8 cellular contexts compared by ENCODE assay signal in the genomic region with DNA sequence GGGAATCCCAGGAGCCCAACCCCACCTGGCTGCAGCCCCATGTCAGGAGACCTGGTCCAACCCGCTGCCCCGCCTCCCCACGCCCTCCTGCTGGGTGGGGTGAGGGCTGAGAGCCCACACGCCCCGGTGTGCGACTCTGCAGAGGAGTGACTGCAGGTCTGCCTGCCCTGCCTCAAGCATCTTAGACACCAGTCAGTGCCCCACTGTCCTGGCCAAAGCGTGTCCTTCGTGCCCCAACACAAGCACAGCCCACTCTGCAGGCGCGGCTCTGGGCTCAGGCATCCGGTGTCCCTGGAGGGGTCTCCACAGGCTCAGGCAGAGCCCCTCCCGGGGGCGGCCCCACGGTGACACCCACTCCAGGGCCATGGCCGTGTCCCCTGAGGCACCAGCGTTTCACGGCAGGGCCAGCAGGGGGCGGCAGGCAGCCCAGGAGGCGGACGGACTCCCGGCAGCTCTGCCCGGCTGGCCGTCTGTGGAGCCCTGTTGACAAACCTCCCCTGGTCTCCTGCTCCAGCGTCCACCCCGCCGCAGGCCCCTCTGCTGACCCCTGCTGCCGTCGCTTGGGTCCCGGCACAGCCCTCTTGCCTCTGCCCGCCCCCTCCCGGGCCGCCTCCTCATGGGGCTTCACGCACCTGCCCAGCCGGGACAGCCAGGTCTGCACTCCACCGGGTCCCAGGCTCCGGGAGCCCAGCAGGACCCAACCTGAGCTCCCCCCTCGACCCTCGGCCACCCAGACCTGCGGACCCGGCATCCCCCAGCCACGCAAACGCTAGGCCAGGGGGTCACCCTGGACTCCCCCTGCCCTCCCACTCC. TPM values are rescaled to one million over a fixed set of nuclear protein-coding genes. Genes with fewer than 3 reads are reported as not detected.
DNase-seq lines count a peak whose midpoint lies in the region; ATAC-seq, FAIRE-seq and TF ChIP-seq lines count a peak whose summit lies in the region.

No MANE protein-coding gene starts in this region.

- no peak overlapping the region for H3K4me3 ChIP-seq in ovary
- H3K4me3 ChIP-seq in transverse colon = peak overlapping the region in 2 of 4 donors; percentile 16 to 23

- H3K27me3 ChIP-seq in foreskin keratinocyte (peaks cover 22% of the 10 kb centered on the region), ovary (peaks cover 8% of the 10 kb centered on the region), transverse colon (peaks cover 32% of the 10 kb centered on the region)

- intact Hi-C loops in ovary (cut with DNase I) (no loop called here), transverse colon (cut with DNase I; ENCODE audit: low total_unique reads) (no loop called here)

- H3K4me1 ChIP-seq in foreskin keratinocyte (peaks cover 13% of the 10 kb centered on the region), ovary (ENCODE audit: insufficient read depth) (peaks cover 1% of the 10 kb centered on the region), transverse colon (peaks cover 7 to 29% (median 24%) of the 10 kb centered on the region in 4 donors)

- no peaks in the 10 kb centered on the region for H3K9me3 ChIP-seq in ovary
- H3K9me3 ChIP-seq in transverse colon = no peaks in the 10 kb centered on the region

- in situ Hi-C loops in ACHN (cut with HindIII; ENCODE audit: low pct_ligation_motif_present, low pct_unique_long_range_greater_than_20kb, low sequenced_read_pairs) (no loop called here), transverse colon (cut with MboI; ENCODE audit: low pct_ligation_motif_present in 1 of 4, low pct_unique_long_range_greater_than_20kb in 1 of 4, low sequenced_read_pairs in 3 of 4) (no loop called here)

- peak; percentile 39 for ATAC-seq in GM21723 (IDR thresholded peaks at IDR 0.05; ENCODE audit: unreplicated experiment)
- ATAC-seq in foreskin keratinocyte = peak; percentile 42
- ATAC-seq in GM19395 (IDR thresholded peaks at IDR 0.05; ENCODE audit: unreplicated experiment) = no peak

- 4 to 7% (median 4%) methylated on average over 19 to 42 of the region's 42 CpGs for WGBS in ovary, 3 donors
- 14% methylated on average over 23 of the region's 42 CpGs; no CpG with 5 or more reads in 1 of the 2 donors for WGBS in transverse colon (ENCODE audit: low coverage in 1 of 2), 2 donors

- no peak for TF ChIP-seq EP300 in ovary (IDR thresholded peaks at IDR 0.05)
- no peak for TF ChIP-seq EP300 in transverse colon (IDR thresholded peaks at IDR 0.05; ENCODE audit: low read depth)

- no peak overlapping the region for H3K27ac ChIP-seq in foreskin keratinocyte
- no peak overlapping the region for H3K27ac ChIP-seq in ovary
- H3K27ac ChIP-seq in transverse colon = no peak overlapping the region

- DNase-seq in ACHN = peak; percentile 71
- DNase-seq in RCC 7860 (ENCODE audit: low spot score) = peak; percentile 13
- DNase-seq in activated T-helper 9 cell treated with anti-CD3 and anti-CD28 coated beads, Interleukin-2, amount 50 U/mL, for 16 hours (ENCODE audit: low read depth) = peak; percentile 56
- no peak for DNase-seq in foreskin keratinocyte
- DNase-seq in ovary = peak in 4 of 5 donors; percentile 29 to 68 (median 50)
- DNase-seq in transverse colon = peak; percentile 84

- FAIRE-seq in RCC 7860 (lab: Jason Lieb, UNC) = no peak

- H3K36me3 ChIP-seq in ovary (no peaks in the 10 kb centered on the region), transverse colon (no peaks in the 10 kb centered on the region)

- TF ChIP-seq CTCF in foreskin keratinocyte (conservative IDR thresholded peaks at IDR 0.05) (peak; percentile 84), ovary (IDR thresholded peaks at IDR 0.05) (peak in 2 of 3 donors; percentile 39 to 50), transverse colon (IDR thresholded peaks at IDR 0.05) (peak; percentile 78 to 91 (median 86))

- TF ChIP-seq POLR2A in ovary (IDR thresholded peaks at IDR 0.05) (no peak), transverse colon (IDR thresholded peaks at IDR 0.05) (no peak)

RNA-seq across cellular contexts. Expression of a gene that starts 8.6 kb away (rescaled TPM):
- total RNA-seq in foreskin keratinocyte (76.7 and 101 TPM in 2 replicates), ovary (100 to 1,000 TPM in 5 of 7 donors, 10 to 100 TPM in 2; 63.9 to 180 (median 145) TPM), transverse colon (100 to 1,000 TPM in 1 of 4 donors, 10 to 100 TPM in 3; 55.4 to 110 (median 58.5) TPM)
- polyA plus RNA-seq in foreskin keratinocyte (155 and 172 TPM in 2 replicates), ovary (100 to 1,000 TPM; 104 to 258 TPM)

RNA-seq across cellular contexts. Expression of a gene that starts 32.6 kb away (rescaled TPM):
- total RNA-seq in foreskin keratinocyte (0.07 and 0.27 TPM in 2 replicates), ovary (10 to 100 TPM in 1 of 7 donors, 1 to 10 TPM in 5, under 1 TPM in 1; 0.25 to 26.1 (median 2.6) TPM), transverse colon (100 to 1,000 TPM in 1 of 4 donors, 10 to 100 TPM in 1, 1 to 10 TPM in 2; 7.3 to 190 (median 11.4) TPM)
- polyA plus RNA-seq in foreskin keratinocyte (0.04 and 0.08 TPM in 2 replicates), ovary (under 1 TPM; 0.25 to 0.63 TPM)

RNA-seq across cellular contexts. Expression of a gene that starts 45.0 kb away (rescaled TPM):
- total RNA-seq in foreskin keratinocyte (not detected in 2 replicates), ovary (under 1 TPM in 3 of 7 donors, not detected in 4; 0.23 to 0.69 (median 0.65) TPM), transverse colon (10 to 100 TPM in 1 of 4 donors, 1 to 10 TPM in 2, not detected in 1; 4.6 to 12.0 (median 7.8) TPM)
- polyA plus RNA-seq in foreskin keratinocyte (not detected in 2 replicates), ovary (under 1 TPM in 1 of 2 donors, not detected in 1; 0.56 TPM)

RNA-seq across cellular contexts. Expression of a gene that starts 50.8 kb away (rescaled TPM):
- 73.7 and 80.1 TPM in 2 replicates for total RNA-seq in foreskin keratinocyte
- polyA plus RNA-seq in foreskin keratinocyte = 117 and 119 TPM in 2 replicates
- 10 to 100 TPM; 28.6 to 74.6 (median 41.5) TPM for total RNA-seq in ovary
- 10 to 100 TPM in 1 of 2 donors, 1 to 10 TPM in 1; 6.3 to 40.7 TPM for polyA plus RNA-seq in ovary
- 100 to 1,000 TPM in 1 of 4 donors, 10 to 100 TPM in 3; 56.4 to 135 (median 75.3) TPM for total RNA-seq in transverse colon

RNA-seq across cellular contexts. Expression of a gene that starts 50.9 kb away (rescaled TPM):
- 18.8 and 21.6 TPM in 2 replicates for total RNA-seq in foreskin keratinocyte
- polyA plus RNA-seq in foreskin keratinocyte = 34.1 and 40.3 TPM in 2 replicates
- 10 to 100 TPM; 47.8 to 68.1 (median 55.4) TPM for total RNA-seq in ovary
- 10 to 100 TPM; 26.0 to 67.8 TPM for polyA plus RNA-seq in ovary
- 100 to 1,000 TPM in 1 of 4 donors, 10 to 100 TPM in 3; 53.8 to 130 (median 79.1) TPM for total RNA-seq in transverse colon

Comparison
In these comparisons a context has a peak if more than half of its experiments do, and no peak if none do; other contexts are left out.
1. DNase-seq: peak in ACHN (single experiment), RCC 7860 (single experiment), activated T-helper 9 cell treated with anti-CD3 and anti-CD28 coated beads, Interleukin-2, amount 50 U/mL, for 16 hours (single experiment), ovary (4 of 5) and transverse colon (single experiment); none in foreskin keratinocyte (0 of 2).
2. Peak in every context shown above with its lines, with median percentiles within 50 percentile points of each other: CTCF ChIP-seq.